In the genomic region with DNA sequence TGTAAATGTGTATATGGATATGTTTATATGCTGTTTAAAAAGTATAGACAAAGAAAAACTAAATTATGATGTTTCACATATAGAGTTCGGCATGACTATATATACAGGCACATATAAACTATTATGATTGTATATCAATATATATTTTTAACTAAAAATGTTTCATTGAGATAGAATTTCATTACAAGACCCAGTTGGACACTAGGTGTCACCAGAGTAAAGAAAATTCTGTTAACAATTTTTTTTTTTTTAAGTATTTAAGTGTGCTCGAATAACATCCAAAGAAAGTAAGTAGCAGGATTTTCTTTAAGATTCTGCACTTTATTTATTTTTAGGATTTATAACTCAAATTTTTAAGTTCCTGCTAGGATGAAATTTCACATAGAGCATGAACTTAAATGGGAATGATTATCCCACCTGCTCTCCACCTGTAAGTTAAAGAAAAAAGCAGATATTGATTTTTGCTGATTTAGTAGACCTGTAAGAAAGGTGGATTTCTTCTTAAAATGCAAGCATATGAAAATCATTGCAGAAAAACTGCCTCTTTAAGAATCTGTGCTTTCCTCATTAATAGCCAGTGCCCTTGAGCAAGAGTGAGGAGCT, we compare ENCODE assay signal across 9 cellular contexts.
DNase-seq lines count a peak whose midpoint lies in the region; TF ChIP-seq lines count a peak whose summit lies in the region.
"Had no signal": no experiment of that assay in that cellular context is flagged by ENCODE, and none has a peak within 500 bp of the region (broad histone marks: within the 10 kb centered on the region; RNA-seq: fewer than 3 reads in every experiment).

No MANE protein-coding gene starts in this region.

- no peak overlapping the region for H3K27ac Mint-ChIP-seq in type B pancreatic cell

- peaks cover 4% of the 10 kb centered on the region for H3K9me3 Mint-ChIP-seq in type B pancreatic cell

- TF ChIP-seq CTCF in fibroblast of pulmonary artery (IDR thresholded peaks at IDR 0.05; ENCODE audit: low read length, missing control alignments) (peak; percentile 44), type B pancreatic cell (conservative IDR thresholded peaks at IDR 0.05) (peak; percentile 80)

- H3K4me1 Mint-ChIP-seq in type B pancreatic cell (ENCODE audit: unreplicated experiment) = peaks cover 27% of the 10 kb centered on the region

- H3K36me3 Mint-ChIP-seq in type B pancreatic cell = peaks cover 3% of the 10 kb centered on the region

- H3K4me3 Mint-ChIP-seq in type B pancreatic cell = no peak overlapping the region

- H3K27me3 Mint-ChIP-seq in type B pancreatic cell = no peaks in the 10 kb centered on the region

- H3K4me3 ChIP-seq in fibroblast of pulmonary artery (replicated peaks; ENCODE audit: low read depth, low read length) = no peak overlapping the region

- DNase-seq in SKM-1 treated with dmso at 0.1 percent for 144 hours (lab: John Stamatoyannopoulos, UW; ENCODE audit: unreplicated experiment) (peak; percentile 7), SKM-1 (lab: John Stamatoyannopoulos, UW; ENCODE audit: unreplicated experiment) (no peak), RPMI8226 (peak; percentile 3), fibroblast of pulmonary artery (ENCODE audit: low read depth) (peak; percentile 50), type B pancreatic cell (ENCODE audit: extremely low spot score, unreplicated experiment) (no peak), GOT3 (lab: John Stamatoyannopoulos, UW) (no peak), NK-92 (lab: John Stamatoyannopoulos, UW; ENCODE audit: unreplicated experiment) (no peak)
- DNase-seq in stimulated activated CD4-positive, alpha-beta T cell treated with anti-CD3 and anti-CD28 coated beads, Interleukin-4, amount 100 ng/mL, for 4 hours = no peak
- DNase-seq: DMS79 had no signal

Comparison
In these comparisons a context has a peak if more than half of its experiments do, and no peak if none do; other contexts are left out.
1. DNase-seq: peak in SKM-1 treated with dmso at 0.1 percent for 144 hours (single experiment), RPMI8226 (single experiment) and fibroblast of pulmonary artery (single experiment); none in SKM-1 (single experiment), type B pancreatic cell (single experiment), GOT3 (single experiment), stimulated activated CD4-positive, alpha-beta T cell treated with anti-CD3 and anti-CD28 coated beads, Interleukin-4, amount 100 ng/mL, for 4 hours (0 of 2) and NK-92 (single experiment).